18 cellular contexts compared by ENCODE assay signal in genomic region chr1:192629602-192630001, GRCh38. TPM values are rescaled to one million over a fixed set of nuclear protein-coding genes. Genes with fewer than 3 reads are reported as not detected.
"Had no signal": no experiment of that assay in that cellular context is flagged by ENCODE, and none has a peak within 500 bp of the region (broad histone marks: within the 10 kb centered on the region; RNA-seq: fewer than 3 reads in every experiment).

No MANE protein-coding gene starts in this region.

- H3K27ac ChIP-seq: body of pancreas, coronary artery, foreskin keratinocyte, neural progenitor cell, psoas muscle, sigmoid colon, spleen, stomach had no signal

- H2AFZ ChIP-seq: neural progenitor cell had no signal

- DNase-seq: activated B cell treated with CpG ODN at 0.5 μM for 24 hours; activated CD4-positive, alpha-beta T cell treated with anti-CD3 and anti-CD28 coated beads, Interleukin-2, amount 10 ng/mL, durations not matched to agents 24 days and 14 days; activated CD8-positive, alpha-beta memory T cell treated with anti-CD3 and anti-CD28 coated beads, Interleukin-2, amount 50 U/mL, for 48 hours; activated gamma-delta T cell treated with Interleukin-2 at 50 U/mL for 16 hours; amygdala; body of pancreas; foreskin keratinocyte; immature natural killer cell; naive B cell; psoas muscle; sigmoid colon; spleen; stomach; T-helper 17 cell had no signal

- ATAC-seq: body of pancreas, foreskin keratinocyte, psoas muscle, T-helper 17 cell had no signal

- H3K36me3 ChIP-seq: neural progenitor cell, sigmoid colon, spleen, stomach had no signal

- H3K4me3 ChIP-seq: body of pancreas, coronary artery, neural progenitor cell, psoas muscle, sigmoid colon, spleen, stomach had no signal

- H3K4me2 ChIP-seq: neural progenitor cell had no signal

- H3K9ac ChIP-seq: neural progenitor cell had no signal

- H3K4me1 ChIP-seq: foreskin keratinocyte, psoas muscle, sigmoid colon had no signal

- H3K9me3 ChIP-seq: body of pancreas, psoas muscle, sigmoid colon, spleen, stomach had no signal

- H3K27me3 ChIP-seq: body of pancreas, neural progenitor cell, sigmoid colon, stomach had no signal

RNA-seq across cellular contexts. Expression of gene RGS13, which starts 6.3 kb away (rescaled TPM):
- total RNA-seq: activated CD4-positive, alpha-beta T cell treated with anti-CD3 and anti-CD28 coated beads, Interleukin-2, amount 10 ng/mL, durations not matched to agents 24 days and 14 days; foreskin keratinocyte; lung microvascular endothelial cell; osteocyte had no signal

RNA-seq across cellular contexts. Expression of gene RGS1, which starts 54.0 kb away (rescaled TPM):
- total RNA-seq: foreskin keratinocyte, lung microvascular endothelial cell, osteocyte had no signal
